In genomic region chr10:4354382-4354812, GRCh38 we compare ENCODE assay signal across 13 cellular contexts.
DNase-seq lines count a peak whose midpoint lies in the region; ATAC-seq, FAIRE-seq and TF ChIP-seq lines count a peak whose summit lies in the region.
"Had no signal": no experiment of that assay in that cellular context is flagged by ENCODE, and none has a peak within 500 bp of the region (broad histone marks: within the 10 kb centered on the region; RNA-seq: fewer than 3 reads in every experiment).

No MANE protein-coding gene starts in this region.

- no peak overlapping the region for H3K27ac ChIP-seq in parathyroid adenoma

- TF ChIP-seq CTCF in epithelial cell of proximal tubule (conservative IDR thresholded peaks at IDR 0.05; ENCODE audit: low read depth, low read length) = no peak
- no peak for TF ChIP-seq CTCF in parathyroid adenoma (IDR thresholded peaks at IDR 0.05)

- no peaks in the 10 kb centered on the region for H3K36me3 ChIP-seq in parathyroid adenoma (ENCODE audit: control insufficient read depth, insufficient read depth, low read length)

- no peaks in the 10 kb centered on the region for H3K9me3 ChIP-seq in parathyroid adenoma (ENCODE audit: control insufficient read depth, low read length)

- peak overlapping the region; percentile 39 for H3K4me2 ChIP-seq in parathyroid adenoma (ENCODE audit: low read length)

- peak; percentile 92 for FAIRE-seq in RCC 7860 (lab: Jason Lieb, UNC)

- no peak overlapping the region for H3K9ac ChIP-seq in parathyroid adenoma

- no peak overlapping the region for H2AFZ ChIP-seq in parathyroid adenoma

- H3K79me2 ChIP-seq in parathyroid adenoma = no peaks in the 10 kb centered on the region

- H3K4me1 ChIP-seq in parathyroid adenoma = peaks cover 5% of the 10 kb centered on the region

- H3K4me3 ChIP-seq in epithelial cell of proximal tubule (ENCODE audit: low read depth, low read length) = no peak overlapping the region
- peak overlapping the region; percentile 24 for H3K4me3 ChIP-seq in parathyroid adenoma (ENCODE audit: low read depth, low read length)

- DNase-seq in ELR (ENCODE audit: low read depth) (peak; percentile 80), RCC 7860 (ENCODE audit: low spot score) (peak; percentile 88), epithelial cell of proximal tubule (ENCODE audit: low read depth) (peak; percentile 83), C1 segment of cervical spinal cord (lab: John Stamatoyannopoulos, UW) (no peak), KG1 (lab: John Stamatoyannopoulos, UW) (no peak)
- DNase-seq: activated T-cell treated with anti-CD3 and anti-CD28 coated beads, Interleukin-2, amount 50 U/mL, for 1 hour; DMS 273 treated with DMSO at 0.1 percent for 48 hours; NCI-H69; stimulated activated CD4-positive, alpha-beta T cell treated with anti-CD3 and anti-CD28 coated beads, Interleukin-2, amount 100 ng/mL, for 48 hours; T-helper 9 cell had no signal

- ATAC-seq in GM21723 (IDR thresholded peaks at IDR 0.05; ENCODE audit: unreplicated experiment) = no peak
- no peak for ATAC-seq in HG02885 (IDR thresholded peaks at IDR 0.05; ENCODE audit: poor library complexity, unreplicated experiment)

- H3K27me3 ChIP-seq in parathyroid adenoma (ENCODE audit: control insufficient read depth, insufficient read depth, low read length) = no peaks in the 10 kb centered on the region

Comparison
In these comparisons a context has a peak if more than half of its experiments do, and no peak if none do; other contexts are left out.
1. DNase-seq: peak in ELR (single experiment), RCC 7860 (single experiment) and epithelial cell of proximal tubule (single experiment); none in C1 segment of cervical spinal cord (0 of 14) and KG1 (single experiment).